Comparison of ENCODE assay signal across 9 cellular contexts in genomic region chr2:85504434-85505261, GRCh38. TPM values are rescaled to one million over a fixed set of nuclear protein-coding genes. Genes with fewer than 3 reads are reported as not detected.
A peak's percentile ranks its signal among the peaks of the same experiment; 100 is the strongest.
DNase-seq lines count a peak whose midpoint lies in the region; ATAC-seq, FAIRE-seq and TF ChIP-seq lines count a peak whose summit lies in the region.
"Had no signal": no experiment of that assay in that cellular context is flagged by ENCODE, and none has a peak within 500 bp of the region (broad histone marks: within the 10 kb centered on the region; RNA-seq: fewer than 3 reads in every experiment).

No MANE protein-coding gene starts in this region.

- peak; percentile 71 for DNase-seq in A673 (ENCODE audit: low spot score)
- peak; percentile 99 for DNase-seq in M059J (ENCODE audit: low read depth)
- DNase-seq in UCSD-AML1 (lab: John Stamatoyannopoulos, UW; ENCODE audit: unreplicated experiment), result peak; percentile 25
- no peak for DNase-seq in DMS114 treated with DMSO at 0.1 percent for 48 hours (lab: John Stamatoyannopoulos, UW; ENCODE audit: unreplicated experiment)
- no peak for DNase-seq in activated T-cell treated with anti-CD3 and anti-CD28 coated beads for 4 hours

- TF ChIP-seq CTCF in A673 (conservative IDR thresholded peaks at IDR 0.05; ENCODE audit: low read depth, low read length), result no peak

- CTCF ChIA-PET in A673 (lab: Charles Lee), result no interaction called here

- BruUV-seq in A673 (replicated peaks; lab: Mats Ljungman, UMichigan), result no TSS peak

- no peak overlapping the region for H3K27ac ChIP-seq in A673 (ENCODE audit: low read depth, low read length, poor library complexity, severe bottlenecking)
- H3K27ac ChIP-seq: parathyroid adenoma had no signal

- POLR2A ChIA-PET in A673 (lab: Charles Lee; ENCODE audit: low non-redundant PET), result no interaction called here

- H3K4me3 ChIP-seq in A673 (ENCODE audit: low read depth, low read length, poor library complexity, severe bottlenecking), result no peak overlapping the region

- peaks cover 6% of the 10 kb centered on the region for H3K4me1 ChIP-seq in A673 (ENCODE audit: insufficient read depth, low read length, poor library complexity, severe bottlenecking)
- H3K4me1 ChIP-seq: parathyroid adenoma had no signal

- no peaks in the 10 kb centered on the region for H3K9me3 ChIP-seq in A673 (ENCODE audit: low read depth, low read length, poor library complexity, severe bottlenecking)

- no peaks in the 10 kb centered on the region for H3K27me3 ChIP-seq in A673 (replicated peaks; ENCODE audit: insufficient read depth, low read depth, low read length, poor library complexity)

- H3K36me3 ChIP-seq in A673 (ENCODE audit: insufficient read depth, low read length, poor library complexity, severe bottlenecking), result no peaks in the 10 kb centered on the region

- ATAC-seq in HG03460 (IDR thresholded peaks at IDR 0.05; ENCODE audit: unreplicated experiment) (no peak), GM21723 (IDR thresholded peaks at IDR 0.05; ENCODE audit: unreplicated experiment) (no peak)

- peak; percentile 92 for FAIRE-seq in islet of Langerhans (lab: Jason Lieb, UNC)

- intact Hi-C loops in A673 (cut with micrococcal nuclease; ENCODE audit: unreplicated experiment), result no loop called here

RNA-seq across cellular contexts. Expression of gene MAT2A, which starts 34.3 kb away (rescaled TPM):
- 355 and 408 TPM in 2 replicates for total RNA-seq in A673 (2021)
- 42.2 and 72.4 TPM in 2 replicates for total RNA-seq in M059J (2014; rRNA removed; shearing (Covaris generic))

RNA-seq across cellular contexts. Expression of gene GGCX, which starts 56.6 kb away (rescaled TPM):
- total RNA-seq in A673 (2021), result 60.5 and 61.8 TPM in 2 replicates
- total RNA-seq in M059J (2014; rRNA removed; shearing (Covaris generic)), result 21.2 and 56.2 TPM in 2 replicates

Comparison
In these comparisons a context has a peak if more than half of its experiments do, and no peak if none do; other contexts are left out.
1. DNase-seq: peak in A673 (single experiment), M059J (single experiment) and UCSD-AML1 (single experiment); none in DMS114 treated with DMSO at 0.1 percent for 48 hours (single experiment) and activated T-cell treated with anti-CD3 and anti-CD28 coated beads for 4 hours (single experiment).